ENCODE assay signal across 1 cellular context in the genomic region with DNA sequence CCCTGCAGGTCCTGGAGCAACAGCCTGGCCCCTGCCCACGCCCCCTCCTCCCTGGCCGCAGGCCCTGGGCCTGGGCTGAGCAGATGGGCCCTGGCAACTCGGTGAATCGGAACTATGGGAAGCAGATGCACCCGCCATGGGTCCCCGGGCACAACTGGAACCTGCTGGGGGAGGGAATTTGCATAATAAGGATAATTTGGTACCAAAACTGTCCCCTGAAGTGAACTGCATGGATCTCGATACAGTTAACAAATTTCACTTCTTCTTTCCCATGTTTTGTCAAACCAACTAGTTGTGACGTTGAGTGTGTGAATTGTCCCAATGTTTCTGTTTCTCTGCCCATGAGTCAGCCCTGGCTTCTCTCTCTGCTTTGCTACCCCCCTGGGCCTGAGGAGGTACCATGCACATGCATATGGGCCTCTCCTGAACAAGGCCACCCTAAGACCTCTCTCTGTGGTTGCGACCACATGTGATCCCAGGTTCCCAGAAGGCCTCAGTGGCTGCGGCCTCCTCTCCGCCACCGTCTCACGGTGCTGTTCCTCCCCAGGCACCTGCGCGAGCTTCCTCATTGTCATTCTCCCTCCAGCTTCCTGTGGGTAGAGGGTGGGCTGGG.
TF ChIP-seq lines count a peak whose summit lies in the region.

No MANE protein-coding gene starts in this region.

TF ChIP-seq in GM23338, 12 proteins besides CTCF, POLR2A, EP300 and RAD21 (continued from another document):
- TF ChIP-seq NANOG (IDR thresholded peaks at IDR 0.05; ENCODE audit: borderline replicate concordance) (no peak), ZNF331 (CRISPR knock-in tag; IDR thresholded peaks at IDR 0.05; ENCODE audit: low read depth) (no peak), POLR2AphosphoS5 (IDR thresholded peaks at IDR 0.05; ENCODE audit: low read depth) (no peak), EZH2 (IDR thresholded peaks at IDR 0.05; ENCODE audit: low read depth, unreplicated experiment) (no peak)
- TF ChIP-seq, protein P1, sequence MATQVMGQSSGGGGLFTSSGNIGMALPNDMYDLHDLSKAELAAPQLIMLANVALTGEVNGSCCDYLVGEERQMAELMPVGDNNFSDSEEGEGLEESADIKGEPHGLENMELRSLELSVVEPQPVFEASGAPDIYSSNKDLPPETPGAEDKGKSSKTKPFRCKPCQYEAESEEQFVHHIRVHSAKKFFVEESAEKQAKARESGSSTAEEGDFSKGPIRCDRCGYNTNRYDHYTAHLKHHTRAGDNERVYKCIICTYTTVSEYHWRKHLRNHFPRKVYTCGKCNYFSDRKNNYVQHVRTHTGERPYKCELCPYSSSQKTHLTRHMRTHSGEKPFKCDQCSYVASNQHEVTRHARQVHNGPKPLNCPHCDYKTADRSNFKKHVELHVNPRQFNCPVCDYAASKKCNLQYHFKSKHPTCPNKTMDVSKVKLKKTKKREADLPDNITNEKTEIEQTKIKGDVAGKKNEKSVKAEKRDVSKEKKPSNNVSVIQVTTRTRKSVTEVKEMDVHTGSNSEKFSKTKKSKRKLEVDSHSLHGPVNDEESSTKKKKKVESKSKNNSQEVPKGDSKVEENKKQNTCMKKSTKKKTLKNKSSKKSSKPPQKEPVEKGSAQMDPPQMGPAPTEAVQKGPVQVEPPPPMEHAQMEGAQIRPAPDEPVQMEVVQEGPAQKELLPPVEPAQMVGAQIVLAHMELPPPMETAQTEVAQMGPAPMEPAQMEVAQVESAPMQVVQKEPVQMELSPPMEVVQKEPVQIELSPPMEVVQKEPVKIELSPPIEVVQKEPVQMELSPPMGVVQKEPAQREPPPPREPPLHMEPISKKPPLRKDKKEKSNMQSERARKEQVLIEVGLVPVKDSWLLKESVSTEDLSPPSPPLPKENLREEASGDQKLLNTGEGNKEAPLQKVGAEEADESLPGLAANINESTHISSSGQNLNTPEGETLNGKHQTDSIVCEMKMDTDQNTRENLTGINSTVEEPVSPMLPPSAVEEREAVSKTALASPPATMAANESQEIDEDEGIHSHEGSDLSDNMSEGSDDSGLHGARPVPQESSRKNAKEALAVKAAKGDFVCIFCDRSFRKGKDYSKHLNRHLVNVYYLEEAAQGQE (IDR thresholded peaks at IDR 0.05; ENCODE audit: unreplicated experiment): no peak
